In the genomic region with DNA sequence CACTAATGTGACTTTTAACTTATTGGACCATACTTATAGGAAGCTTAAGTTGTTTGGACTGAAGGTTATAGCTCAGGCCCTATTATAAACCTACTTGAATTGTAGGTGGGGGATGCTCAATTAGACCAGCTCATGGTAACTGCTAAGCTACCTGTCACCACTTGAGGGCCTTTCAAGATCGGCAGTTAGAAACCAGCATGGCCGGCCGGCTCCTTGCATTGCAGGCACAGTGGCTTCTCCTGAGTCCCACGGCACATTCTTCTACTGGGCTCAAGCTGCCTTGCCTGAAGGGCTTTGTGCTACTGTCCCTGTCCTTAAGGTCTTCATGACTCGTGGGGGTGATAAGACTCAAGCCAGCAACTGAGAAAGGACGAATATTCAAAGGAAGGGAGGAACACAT, we compare ENCODE assay signal across 2 cellular contexts.
TF ChIP-seq lines count a peak whose summit lies in the region.

No MANE protein-coding gene starts in this region.

TF ChIP-seq in IMR-90, 13 proteins besides CTCF, POLR2A, EP300 and RAD21:
- peak; percentile 27 for TF ChIP-seq SMC3 (IDR thresholded peaks at IDR 0.05; ENCODE audit: low read depth, low read length)
- TF ChIP-seq MXI1 (IDR thresholded peaks at IDR 0.05; ENCODE audit: borderline replicate concordance, low read depth, low read length) = no peak
- TF ChIP-seq BHLHE40 (IDR thresholded peaks at IDR 0.05; ENCODE audit: low read depth, low read length) = no peak

TF ChIP-seq in HepG2, 621 proteins besides CTCF, POLR2A, EP300 and RAD21:
- TF ChIP-seq TAF1 (CRISPR knock-in tag; IDR thresholded peaks at IDR 0.05) (no peak), NFKB2 (CRISPR knock-in tag; IDR thresholded peaks at IDR 0.05; ENCODE audit: borderline replicate concordance) (no peak), STAG1 (CRISPR knock-in tag; IDR thresholded peaks at IDR 0.05) (peak; percentile 83), NONO (IDR thresholded peaks at IDR 0.05) (no peak), NONO (CRISPR knock-in tag; conservative IDR thresholded peaks at IDR 0.05) (no peak), YEATS4 (CRISPR knock-in tag; IDR thresholded peaks at IDR 0.05; ENCODE audit: borderline replicate concordance) (no peak), ELF4 (CRISPR knock-in tag; IDR thresholded peaks at IDR 0.05; ENCODE audit: borderline replicate concordance) (no peak), BRCA1 (CRISPR knock-in tag; IDR thresholded peaks at IDR 0.05) (no peak), TSC22D2 (CRISPR knock-in tag; IDR thresholded peaks at IDR 0.05; ENCODE audit: borderline replicate concordance) (no peak), ZNF383 (CRISPR knock-in tag; IDR thresholded peaks at IDR 0.05; ENCODE audit: borderline replicate concordance) (no peak), AGO1 (IDR thresholded peaks at IDR 0.05; ENCODE audit: low read depth, low read length, poor library complexity, severe bottlenecking) (no peak), SMC3 (IDR thresholded peaks at IDR 0.05; ENCODE audit: low read length) (peak; percentile 54; the same call in 1 of the 2 replicates), HNRNPK (IDR thresholded peaks at IDR 0.05; ENCODE audit: low read depth, low read length, poor library complexity, severe bottlenecking) (no peak)
